In genomic region chr12:51428256-51428655, GRCh38 we compare ENCODE assay signal across 20 cellular contexts.
"Had no signal": no experiment of that assay in that cellular context is flagged by ENCODE, and none has a peak within 500 bp of the region (broad histone marks: within the 10 kb centered on the region; RNA-seq: fewer than 3 reads in every experiment).

No MANE protein-coding gene starts in this region.

- H3K4me3 Mint-ChIP-seq: activated CD4-positive, alpha-beta memory T cell treated with anti-CD3 and anti-CD28 coated beads, Interleukin-2, amount 10 ng/mL, durations not matched to agents 7 days and 5 days; activated CD4-positive, alpha-beta T cell treated with anti-CD3 and anti-CD28 coated beads, Interleukin-2, amount 10 ng/mL, durations not matched to agents 24 days and 14 days; activated naive CD4-positive, alpha-beta T cell treated with anti-CD3 and anti-CD28 coated beads for 36 hours; activated T-cell treated with anti-CD3 and anti-CD28 coated beads, Interleukin-2, amount 50 U/mL, for 72 hours; immature natural killer cell; naive thymus-derived CD4-positive, alpha-beta T cell had no signal

- H3K9me3 Mint-ChIP-seq: activated CD4-positive, alpha-beta memory T cell treated with anti-CD3 and anti-CD28 coated beads, Interleukin-2, amount 10 ng/mL, durations not matched to agents 7 days and 5 days; activated CD4-positive, alpha-beta T cell treated with anti-CD3 and anti-CD28 coated beads, Interleukin-2, amount 10 ng/mL, durations not matched to agents 24 days and 14 days; activated naive CD4-positive, alpha-beta T cell treated with anti-CD3 and anti-CD28 coated beads for 36 hours; activated T-cell treated with anti-CD3 and anti-CD28 coated beads, Interleukin-2, amount 50 U/mL, for 72 hours; immature natural killer cell had no signal

- H3K27ac Mint-ChIP-seq: activated CD4-positive, alpha-beta memory T cell treated with anti-CD3 and anti-CD28 coated beads, Interleukin-2, amount 10 ng/mL, durations not matched to agents 7 days and 5 days; activated CD4-positive, alpha-beta T cell treated with anti-CD3 and anti-CD28 coated beads, Interleukin-2, amount 10 ng/mL, durations not matched to agents 24 days and 14 days; activated naive CD4-positive, alpha-beta T cell treated with anti-CD3 and anti-CD28 coated beads for 36 hours; activated T-cell treated with anti-CD3 and anti-CD28 coated beads, Interleukin-2, amount 50 U/mL, for 72 hours; progenitor cell of endocrine pancreas had no signal

- DNase-seq: activated CD4-positive, alpha-beta memory T cell treated with anti-CD3 and anti-CD28 coated beads, Interleukin-2, amount 10 ng/mL, durations not matched to agents 7 days and 5 days; activated CD4-positive, alpha-beta T cell treated with anti-CD3 and anti-CD28 coated beads, Interleukin-2, amount 10 ng/mL, durations not matched to agents 24 days and 14 days; activated effector memory CD4-positive, alpha-beta T cell treated with Interleukin-2 at 50 U/mL for 16 hours; activated naive CD4-positive, alpha-beta T cell treated with anti-CD3 and anti-CD28 coated beads for 36 hours; activated T-cell treated with anti-CD3 and anti-CD28 coated beads, Interleukin-2, amount 50 U/mL, for 72 hours; amygdala; dermis blood vessel endothelial cell; effector CD8-positive, alpha-beta T cell; foreskin keratinocyte; immature natural killer cell; left lung; naive thymus-derived CD4-positive, alpha-beta T cell; retina; sigmoid colon; stimulated activated CD4-positive, alpha-beta T cell treated with anti-CD3 and anti-CD28 coated beads, Interleukin-15, amount 100 ng/mL, for 24 hours; stimulated activated naive CD4-positive, alpha-beta T cell; testis; trophoblast cell; uterus had no signal

- H3K36me3 Mint-ChIP-seq: naive thymus-derived CD4-positive, alpha-beta T cell had no signal
